In the genomic region with DNA sequence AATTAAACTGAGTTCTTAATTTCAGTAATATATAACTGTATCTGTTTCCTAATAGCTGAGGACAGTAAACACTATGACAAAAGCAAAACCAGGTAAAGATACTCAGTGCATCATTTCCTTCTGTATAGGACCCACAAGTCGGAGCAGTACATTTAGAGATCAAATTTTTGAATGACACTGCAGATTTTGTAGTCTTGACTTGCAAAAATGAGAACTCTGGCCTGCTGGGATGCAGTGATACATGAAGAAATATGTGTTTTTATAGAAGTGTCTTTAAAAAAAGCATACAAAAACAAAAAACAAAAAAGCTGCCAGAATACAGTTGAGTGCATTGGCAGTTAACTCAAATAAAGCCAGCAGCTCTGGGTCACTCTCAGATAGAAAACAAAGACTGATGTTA, we compare ENCODE assay signal across 16 cellular contexts. TPM values are rescaled to one million over a fixed set of nuclear protein-coding genes. Genes with fewer than 3 reads are reported as not detected.
DNase-seq lines count a peak whose midpoint lies in the region; TF ChIP-seq lines count a peak whose summit lies in the region.
"Had no signal": no experiment of that assay in that cellular context is flagged by ENCODE, and none has a peak within 500 bp of the region (broad histone marks: within the 10 kb centered on the region; RNA-seq: fewer than 3 reads in every experiment).

No MANE protein-coding gene starts in this region.

- peak overlapping the region; percentile 60 for H3K4me3 Mint-ChIP-seq in glutamatergic neuron (ENCODE audit: unreplicated experiment)
- H3K4me3 Mint-ChIP-seq: CD4-positive, alpha-beta memory T cell; H9; HFFc6 had no signal

- DNase-seq in SK-N-MC (ENCODE audit: low read depth, low spot score): no peak
- DNase-seq in glutamatergic neuron: no peak
- no peak for DNase-seq in pons (ENCODE audit: low spot score)
- DNase-seq in NCI-H128 (lab: John Stamatoyannopoulos, UW; ENCODE audit: unreplicated experiment): no peak
- DNase-seq: CD4-positive, alpha-beta memory T cell; H9; HFFc6; MG63; NCI-H1417 treated with DMSO at 0.1 percent for 48 hours; NCI-H187; NCI-H446; NCI-H526 treated with DMSO at 0.1 percent for 48 hours; OCI-M1; SJCRH30 had no signal

- peak overlapping the region; percentile 66 for H3K27ac Mint-ChIP-seq in glutamatergic neuron (ENCODE audit: unreplicated experiment)
- H3K27ac Mint-ChIP-seq: CD4-positive, alpha-beta memory T cell; HFFc6 had no signal

- H3K4me1 ChIP-seq in ACC112 (ENCODE audit: control insufficient read depth, insufficient read depth, low read length, unreplicated experiment): no peaks in the 10 kb centered on the region
- H3K4me1 ChIP-seq: SJCRH30 had no signal

- H3K79me2 ChIP-seq in ACC112 (ENCODE audit: control insufficient read depth, insufficient read depth, low read length, unreplicated experiment): no peaks in the 10 kb centered on the region

- H3K27ac ChIP-seq in ACC112 (ENCODE audit: low read depth, low read length): peak overlapping the region; percentile 0; the same call in 1 of the 2 replicates
- H3K27ac ChIP-seq in SK-N-MC: peak overlapping the region; percentile 38
- H3K27ac ChIP-seq: BLaER1 treated with 17β-estradiol and CSF1 and Interleukin-3, amounts not matched to agents 10 nM and 100 nM; SJCRH30 had no signal

- no peak overlapping the region for H2AFZ ChIP-seq in ACC112 (ENCODE audit: low read length, unreplicated experiment)

- no peaks in the 10 kb centered on the region for H3K36me3 Mint-ChIP-seq in glutamatergic neuron (ENCODE audit: unreplicated experiment)

- no peak overlapping the region for H3K9ac ChIP-seq in SK-N-MC (ENCODE audit: insufficient read length)
- H3K9ac ChIP-seq: BLaER1 treated with 17β-estradiol and CSF1 and Interleukin-3, amounts not matched to agents 10 nM and 100 nM had no signal

- H3K9me3 Mint-ChIP-seq in glutamatergic neuron (ENCODE audit: unreplicated experiment): peaks cover 1% of the 10 kb centered on the region
- H3K9me3 Mint-ChIP-seq: CD4-positive, alpha-beta memory T cell; H9; HFFc6 had no signal

- no peaks in the 10 kb centered on the region for H3K9me3 ChIP-seq in SK-N-MC (ENCODE audit: low read depth, low read length)
- H3K9me3 ChIP-seq: BLaER1 treated with 17β-estradiol and CSF1 and Interleukin-3, amounts not matched to agents 10 nM and 100 nM; MG63; SJCRH30 had no signal

- no peaks in the 10 kb centered on the region for H3K27me3 Mint-ChIP-seq in glutamatergic neuron (ENCODE audit: unreplicated experiment)
- H3K27me3 Mint-ChIP-seq: CD4-positive, alpha-beta memory T cell had no signal

- H3K4me1 Mint-ChIP-seq in glutamatergic neuron (ENCODE audit: low read depth, unreplicated experiment): peaks cover 8% of the 10 kb centered on the region
- H3K4me1 Mint-ChIP-seq: CD4-positive, alpha-beta memory T cell; H9 had no signal

- H3K4me3 ChIP-seq in ACC112 (ENCODE audit: low read depth, low read length) (no peak overlapping the region), SK-N-MC (no peak overlapping the region)
- H3K4me3 ChIP-seq: BLaER1 treated with 17β-estradiol and CSF1 and Interleukin-3, amounts not matched to agents 10 nM and 100 nM; MG63; SJCRH30 had no signal

- no peaks in the 10 kb centered on the region for H3K27me3 ChIP-seq in ACC112 (ENCODE audit: insufficient read depth, low read length)
- H3K27me3 ChIP-seq: BLaER1 treated with 17β-estradiol and CSF1 and Interleukin-3, amounts not matched to agents 10 nM and 100 nM; MG63; SJCRH30 had no signal

- H3K36me3 ChIP-seq in ACC112 (ENCODE audit: insufficient read depth, low read length) (peaks cover 44% of the 10 kb centered on the region), SK-N-MC (ENCODE audit: insufficient read depth, low read length) (peaks cover 83% of the 10 kb centered on the region)

- TF ChIP-seq CTCF in glutamatergic neuron (IDR thresholded peaks at IDR 0.05; ENCODE audit: partially characterized antibody, unreplicated experiment): no peak

RNA-seq across cellular contexts. Expression of a gene that starts 19.0 kb away (rescaled TPM):
- 70.3 TPM for total RNA-seq in glutamatergic neuron (ENCODE audit: unreplicated experiment)

RNA-seq across cellular contexts. Expression of a gene that starts 19.9 kb away (rescaled TPM):
- 289 TPM for total RNA-seq in glutamatergic neuron (ENCODE audit: unreplicated experiment)

RNA-seq across cellular contexts. Expression of a gene that starts 31.4 kb away (rescaled TPM):
- total RNA-seq in glutamatergic neuron (ENCODE audit: unreplicated experiment): 5.3 TPM

RNA-seq across cellular contexts. Expression of a gene that starts 43.2 kb away (rescaled TPM):
- total RNA-seq in glutamatergic neuron (ENCODE audit: unreplicated experiment): 37.5 TPM
